Comparison of ENCODE assay signal across 19 cellular contexts in genomic region chr11:28133146-28133545, GRCh38.
"Had no signal": no experiment of that assay in that cellular context is flagged by ENCODE, and none has a peak within 500 bp of the region (broad histone marks: within the 10 kb centered on the region; RNA-seq: fewer than 3 reads in every experiment).

No MANE protein-coding gene starts in this region.

- DNase-seq: activated CD4-positive, alpha-beta T cell treated with anti-CD3 and anti-CD28 coated beads, Interleukin-2, amount 50 U/mL, for 48 hours; activated naive CD4-positive, alpha-beta T cell treated with anti-CD3 and anti-CD28 coated beads, Interleukin-2, amount 50 U/mL, for 16 hours; adrenal gland; body of pancreas; central memory CD4-positive, alpha-beta T cell; foreskin melanocyte; head of caudate nucleus; immature natural killer cell; lower lobe of right lung; nucleus accumbens; small intestine; stimulated activated CD4-positive, alpha-beta T cell treated with anti-CD3 and anti-CD28 coated beads, Interleukin-4, amount 100 ng/mL, for 24 hours; stimulated activated naive CD4-positive, alpha-beta T cell treated with Interleukin-2 at 50 U/mL for 16 hours; substantia nigra; transverse colon had no signal

- H3K4me3 ChIP-seq: adrenal gland, body of pancreas, coronary artery, lower lobe of right lung, right atrium auricular region, transverse colon had no signal

- H3K9me3 ChIP-seq: adrenal gland, body of pancreas, lower lobe of right lung, right atrium auricular region, transverse colon had no signal

- H3K27me3 ChIP-seq: adrenal gland, body of pancreas, right atrium auricular region, transverse colon had no signal

- H3K4me1 ChIP-seq: adrenal gland, body of pancreas, lower lobe of right lung, right atrium auricular region, transverse colon had no signal

- ATAC-seq: body of pancreas, esophagus mucosa, lower lobe of right lung had no signal

- H3K27ac ChIP-seq: adrenal gland, body of pancreas, coronary artery, lower lobe of right lung, right atrium auricular region, transverse colon, VCaP had no signal

- H3K36me3 ChIP-seq: adrenal gland, lower lobe of right lung, right atrium auricular region had no signal
